ENCODE assay signal across 16 cellular contexts in the genomic region with DNA sequence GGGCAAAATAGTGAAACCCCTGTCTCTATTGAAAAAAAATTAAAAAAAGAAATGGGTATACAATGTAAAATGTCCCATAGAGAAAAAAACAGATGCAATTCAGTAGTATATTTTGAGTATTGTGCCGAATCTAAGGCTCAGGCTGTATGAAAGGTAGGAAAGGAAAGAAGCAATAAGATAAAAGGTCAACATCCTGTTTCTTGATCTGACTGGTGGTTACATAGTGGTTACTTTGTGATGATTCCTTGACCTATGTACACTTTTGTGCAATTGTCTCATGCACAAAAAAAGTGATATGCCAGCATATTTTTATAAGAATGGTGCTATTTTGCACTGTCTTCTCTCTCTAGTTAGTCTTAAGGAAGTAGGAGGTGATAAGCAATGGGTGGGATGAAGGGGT.
A peak's percentile ranks its signal among the peaks of the same experiment; 100 is the strongest.
DNase-seq lines count a peak whose midpoint lies in the region; ATAC-seq and TF ChIP-seq lines count a peak whose summit lies in the region.
"Had no signal": no experiment of that assay in that cellular context is flagged by ENCODE, and none has a peak within 500 bp of the region (broad histone marks: within the 10 kb centered on the region; RNA-seq: fewer than 3 reads in every experiment).

No MANE protein-coding gene starts in this region.

- no peaks in the 10 kb centered on the region for H3K27me3 Mint-ChIP-seq in stimulated activated naive CD8-positive, alpha-beta T cell treated with anti-CD3 and anti-CD28 coated beads, Interleukin-15, amount 100 ng/mL, for 72 hours
- H3K27me3 Mint-ChIP-seq: CD4-positive, CD25-positive, alpha-beta regulatory T cell had no signal

- TF ChIP-seq CTCF in BE2C (IDR thresholded peaks at IDR 0.05; ENCODE audit: low read depth, low read length): no peak

- no peaks in the 10 kb centered on the region for H3K9me3 ChIP-seq in BE2C
- H3K9me3 ChIP-seq: BLaER1 had no signal

- H3K4me3 Mint-ChIP-seq in stimulated activated naive CD8-positive, alpha-beta T cell treated with anti-CD3 and anti-CD28 coated beads, Interleukin-15, amount 100 ng/mL, for 72 hours: no peak overlapping the region
- H3K4me3 Mint-ChIP-seq: CD4-positive, CD25-positive, alpha-beta regulatory T cell; CD8-positive, alpha-beta T cell had no signal

- no peak for DNase-seq in stimulated activated naive CD8-positive, alpha-beta T cell treated with anti-CD3 and anti-CD28 coated beads, Interleukin-15, amount 100 ng/mL, for 72 hours
- no peak for DNase-seq in stimulated activated naive CD8-positive, alpha-beta T cell treated with anti-CD3 and anti-CD28 coated beads, Interleukin-15, Interleukin-2, amounts not matched to agents 100 U/mL and 50 U/mL, for 24 hours
- DNase-seq in OCI-M1 (lab: John Stamatoyannopoulos, UW) (peak; percentile 35), left lobe of liver (ENCODE audit: low spot score) (no peak), NCI-H1417 treated with DMSO at 0.1 percent for 48 hours (lab: John Stamatoyannopoulos, UW) (no peak), BE2C (no peak), G401 (ENCODE audit: low spot score) (no peak)
- DNase-seq: Caco-2; CD8-positive, alpha-beta T cell; DMS153; EL; GM23248; H7; HCEC 1CT had no signal

- H3K36me3 ChIP-seq in BE2C: no peaks in the 10 kb centered on the region
- H3K36me3 ChIP-seq: BLaER1 had no signal

- in situ Hi-C loops in G401 (cut with HindIII; ENCODE audit: low sequenced_read_pairs): no loop called here

- no peak overlapping the region for H3K27ac Mint-ChIP-seq in stimulated activated naive CD8-positive, alpha-beta T cell treated with anti-CD3 and anti-CD28 coated beads, Interleukin-15, amount 100 ng/mL, for 72 hours
- H3K27ac Mint-ChIP-seq: CD4-positive, CD25-positive, alpha-beta regulatory T cell; CD8-positive, alpha-beta T cell had no signal

- no peaks in the 10 kb centered on the region for H3K27me3 ChIP-seq in BE2C
- H3K27me3 ChIP-seq: BLaER1 had no signal

- no peaks in the 10 kb centered on the region for H3K9me3 Mint-ChIP-seq in stimulated activated naive CD8-positive, alpha-beta T cell treated with anti-CD3 and anti-CD28 coated beads, Interleukin-15, amount 100 ng/mL, for 72 hours
- H3K9me3 Mint-ChIP-seq: CD8-positive, alpha-beta T cell had no signal

- peaks cover 6% of the 10 kb centered on the region for H3K4me1 Mint-ChIP-seq in stimulated activated naive CD8-positive, alpha-beta T cell treated with anti-CD3 and anti-CD28 coated beads, Interleukin-15, amount 100 ng/mL, for 72 hours

- H3K4me3 ChIP-seq in BE2C (ENCODE audit: low read depth, low read length): no peak overlapping the region
- H3K4me3 ChIP-seq: BLaER1, GM23248 had no signal

- ATAC-seq in stimulated activated naive CD8-positive, alpha-beta T cell treated with anti-CD3 and anti-CD28 coated beads, Interleukin-15, amount 100 ng/mL, for 72 hours: peak; percentile 59
- no peak for ATAC-seq in stimulated activated naive CD8-positive, alpha-beta T cell treated with anti-CD3 and anti-CD28 coated beads, Interleukin-15, Interleukin-2, amounts not matched to agents 100 U/mL and 50 U/mL, for 24 hours
- ATAC-seq in left lobe of liver: peak; percentile 22
- ATAC-seq: CD8-positive, alpha-beta T cell had no signal

- peaks cover 7% of the 10 kb centered on the region; the same call in 1 of the 2 replicates for H3K4me1 ChIP-seq in BE2C
- H3K4me1 ChIP-seq: BLaER1 had no signal
